In genomic region chr12:59173696-59174095, GRCh38 we compare ENCODE assay signal across 21 cellular contexts.
DNase-seq lines count a peak whose midpoint lies in the region; ATAC-seq, FAIRE-seq and TF ChIP-seq lines count a peak whose summit lies in the region.
"Had no signal": no experiment of that assay in that cellular context is flagged by ENCODE, and none has a peak within 500 bp of the region (broad histone marks: within the 10 kb centered on the region; RNA-seq: fewer than 3 reads in every experiment).

No MANE protein-coding gene starts in this region.

- TF ChIP-seq CTCF in D721Med (IDR thresholded peaks at IDR 0.05; ENCODE audit: insufficient read depth, missing control alignments) = peak; percentile 8
- TF ChIP-seq CTCF in IMR-90 (conservative IDR thresholded peaks at IDR 0.05; ENCODE audit: low read depth, low read length) = 0 out of 2 replicates have a peak, but pooled peaks have one; percentile 8
- TF ChIP-seq CTCF in endodermal cell (conservative IDR thresholded peaks at IDR 0.05) = peak; percentile 74
- peak; percentile 32 for TF ChIP-seq CTCF in neural progenitor cell (IDR thresholded peaks at IDR 0.05)

- peaks cover 4% of the 10 kb centered on the region for H3K4me1 Mint-ChIP-seq in endodermal cell
- H3K4me1 Mint-ChIP-seq in neural progenitor cell = peaks cover 1% of the 10 kb centered on the region
- H3K4me1 Mint-ChIP-seq: activated CD8-positive, alpha-beta memory T cell treated with anti-CD3 and anti-CD28 coated beads, Interleukin-2, amount 10 ng/mL, durations not matched to agents 7 days and 5 days; stimulated activated memory B cell treated with anti-CD40 and anti-IgM and Interleukin-4, amounts not matched to agents 10 μg/mL and 1 μg/mL and 100 μg/mL, for 72 hours had no signal

- intact Hi-C loops in IMR-90 (cut with micrococcal nuclease) = no loop called here

- H3K9me1 ChIP-seq in IMR-90 (ENCODE audit: insufficient read depth, low read length) = no peaks in the 10 kb centered on the region

- H3K9me3 ChIP-seq in IMR-90 (ENCODE audit: control insufficient read depth, insufficient read depth, low read length) (no peaks in the 10 kb centered on the region), endodermal cell (ENCODE audit: control insufficient read depth, low read length) (peaks cover 20% of the 10 kb centered on the region), neural progenitor cell (ENCODE audit: low read depth) (no peaks in the 10 kb centered on the region), SJCRH30 (replicated peaks) (no peaks in the 10 kb centered on the region)
- H3K9me3 ChIP-seq: ascending aorta, pancreas, tibial artery had no signal

- no peak overlapping the region for H3K23ac ChIP-seq in IMR-90 (ENCODE audit: low read depth, low read length)

- DNase-seq in D721Med (ENCODE audit: insufficient read length, low spot score) (no peak), IMR-90 (peak; percentile 8), endodermal cell (no peak), neural progenitor cell (ENCODE audit: low spot score) (no peak), SJCRH30 (no peak), erythroblast (lab: John Stamatoyannopoulos, UW) (no peak)
- no peak for DNase-seq in activated effector memory CD4-positive, alpha-beta T cell treated with anti-CD3 and anti-CD28 coated beads, Interleukin-2, amount 50 U/mL, for 16 hours
- DNase-seq: activated CD8-positive, alpha-beta memory T cell treated with anti-CD3 and anti-CD28 coated beads, Interleukin-2, amount 10 ng/mL, durations not matched to agents 7 days and 5 days; CD4-positive, alpha-beta T cell; hippocampal formation; left lung; NCI-H1092; pancreas; tibial artery had no signal

- no peaks in the 10 kb centered on the region for H3K79me2 ChIP-seq in neural progenitor cell (ENCODE audit: low read depth)

- H2BK20ac ChIP-seq in IMR-90 (ENCODE audit: low read depth, low read length) = no peak overlapping the region

- H3K18ac ChIP-seq in IMR-90 (ENCODE audit: low read depth, low read length) = no peak overlapping the region

- dilution Hi-C loops in IMR-90 (cut with HindIII; ENCODE audit: low sequenced_read_pairs, unreplicated experiment) = no loop called here

- H3F3A ChIP-seq in neural progenitor cell (ENCODE audit: low read depth) = no peaks in the 10 kb centered on the region

- H3K27ac ChIP-seq in IMR-90 (ENCODE audit: insufficient read depth, low read length) (no peak overlapping the region), endodermal cell (ENCODE audit: low read depth, low read length) (no peak overlapping the region), neural progenitor cell (no peak overlapping the region), SJCRH30 (no peak overlapping the region)
- H3K27ac ChIP-seq: ascending aorta, HL-60, left lung, pancreas, tibial artery had no signal

- no peak overlapping the region for H3K27ac Mint-ChIP-seq in endodermal cell
- no peak overlapping the region for H3K27ac Mint-ChIP-seq in neural progenitor cell
- H3K27ac Mint-ChIP-seq: activated CD8-positive, alpha-beta memory T cell treated with anti-CD3 and anti-CD28 coated beads, Interleukin-2, amount 10 ng/mL, durations not matched to agents 7 days and 5 days; CD4-positive, alpha-beta T cell; stimulated activated memory B cell treated with anti-CD40 and anti-IgM and Interleukin-4, amounts not matched to agents 10 μg/mL and 1 μg/mL and 100 μg/mL, for 72 hours; T-helper 1 cell treated with Interleukin-12 subunit alpha and Interleukin-12 subunit beta and Interleukin-4 antibody, amounts not matched to agents 30 μg/mL and 1 μg/mL, for 36 hours had no signal

- H3K36me3 Mint-ChIP-seq in endodermal cell (ENCODE audit: low read depth) (peaks cover 9% of the 10 kb centered on the region), neural progenitor cell (no peaks in the 10 kb centered on the region)
- H3K36me3 Mint-ChIP-seq: activated CD8-positive, alpha-beta memory T cell treated with anti-CD3 and anti-CD28 coated beads, Interleukin-2, amount 10 ng/mL, durations not matched to agents 7 days and 5 days; stimulated activated memory B cell treated with anti-CD40 and anti-IgM and Interleukin-4, amounts not matched to agents 10 μg/mL and 1 μg/mL and 100 μg/mL, for 72 hours had no signal

- H4K5ac ChIP-seq in IMR-90 (ENCODE audit: low read depth, low read length) = no peak overlapping the region

- no peak for ATAC-seq in IMR-90 (ENCODE audit: low read depth)
- ATAC-seq: activated CD8-positive, alpha-beta memory T cell treated with anti-CD3 and anti-CD28 coated beads, Interleukin-2, amount 10 ng/mL, durations not matched to agents 7 days and 5 days; esophagus mucosa; K562; left lung; pancreas; Right ventricle myocardium inferior; stimulated activated memory B cell treated with anti-CD40 and anti-IgM and Interleukin-4, amounts not matched to agents 10 μg/mL and 1 μg/mL and 100 μg/mL, for 72 hours had no signal

- H3K27me3 ChIP-seq in IMR-90 (ENCODE audit: control insufficient read depth, insufficient read depth, low read length) (no peaks in the 10 kb centered on the region), endodermal cell (ENCODE audit: control insufficient read depth, insufficient read depth, low read length, poor library complexity, severe bottlenecking) (no peaks in the 10 kb centered on the region), neural progenitor cell (no peaks in the 10 kb centered on the region), SJCRH30 (no peaks in the 10 kb centered on the region)
- H3K27me3 ChIP-seq: ascending aorta, left lung, pancreas, tibial artery had no signal

- H3K56ac ChIP-seq in IMR-90 (ENCODE audit: extremely low read depth, insufficient read depth, low read length) = no peak overlapping the region

- in situ Hi-C loops in IMR-90 (cut with MboI; ENCODE audit: low sequenced_read_pairs) = no loop called here

- H3K4me3 ChIP-seq in IMR-90 (ENCODE audit: insufficient read depth, low read depth, low read length) = no peak overlapping the region
- no peak overlapping the region for H3K4me3 ChIP-seq in endodermal cell (ENCODE audit: low read length)
- no peak overlapping the region for H3K4me3 ChIP-seq in neural progenitor cell
- no peak overlapping the region for H3K4me3 ChIP-seq in SJCRH30
- H3K4me3 ChIP-seq: ascending aorta, K562, left lung, pancreas, tibial artery had no signal

- no peaks in the 10 kb centered on the region for H3K79me1 ChIP-seq in IMR-90 (ENCODE audit: low read depth in 1 of 2, low read length in 2 of 2)

- H3K4ac ChIP-seq in IMR-90 (ENCODE audit: low read depth, low read length) = no peak overlapping the region

- no peak for TF ChIP-seq RAD21 in IMR-90 (IDR thresholded peaks at IDR 0.05; ENCODE audit: low read length)

- POLR2A ChIA-PET in IMR-90 (lab: Charles Lee; ENCODE audit: unreplicated experiment) = no interaction called here

- H2BK5ac ChIP-seq in IMR-90 (ENCODE audit: low read depth, low read length, poor library complexity, severe bottlenecking) = no peak overlapping the region

- H3K4me1 ChIP-seq in IMR-90 (ENCODE audit: control insufficient read depth, insufficient read depth, low read length) (no peaks in the 10 kb centered on the region), endodermal cell (ENCODE audit: control insufficient read depth, insufficient read depth, low read length) (peaks cover 2% of the 10 kb centered on the region), neural progenitor cell (peaks cover 2% of the 10 kb centered on the region), SJCRH30 (no peaks in the 10 kb centered on the region)
- H3K4me1 ChIP-seq: ascending aorta, left lung, pancreas, tibial artery had no signal

- no peak overlapping the region for H2AFZ ChIP-seq in IMR-90 (replicated peaks; ENCODE audit: low read length, poor library complexity)
- H2AFZ ChIP-seq in neural progenitor cell (replicated peaks) = no peak overlapping the region

- BruUV-seq in IMR-90 (replicated peaks; lab: Mats Ljungman, UMichigan) = no TSS peak

- no peak overlapping the region for H4K8ac ChIP-seq in IMR-90 (ENCODE audit: low read depth in 2 of 2, low read length in 2 of 2)

- H3K36me3 ChIP-seq in IMR-90 (ENCODE audit: control insufficient read depth, insufficient read depth, low read length) = no peaks in the 10 kb centered on the region
- H3K36me3 ChIP-seq in endodermal cell (ENCODE audit: control insufficient read depth, insufficient read depth, low read length) = no peaks in the 10 kb centered on the region
- no peaks in the 10 kb centered on the region for H3K36me3 ChIP-seq in neural progenitor cell
- no peaks in the 10 kb centered on the region for H3K36me3 ChIP-seq in SJCRH30
- H3K36me3 ChIP-seq: ascending aorta, left lung, pancreas, tibial artery had no signal

- H3K4me2 ChIP-seq in IMR-90 (ENCODE audit: low read depth, low read length) (no peak overlapping the region), neural progenitor cell (no peak overlapping the region)

- TF ChIP-seq POLR2A in IMR-90 (IDR thresholded peaks at IDR 0.05; ENCODE audit: low read depth, low read length) = no peak
- no peak for TF ChIP-seq POLR2A in erythroblast (IDR thresholded peaks at IDR 0.05; ENCODE audit: low read length)

- no CpG with 5 or more reads among the region's 4 CpGs for WGBS in IMR-90 (ENCODE audit: extremely low coverage in 2 of 2, insufficient read length in 1 of 2), 2 experiments
- 87 to 91% methylated on average over 3 to 4 of the region's 4 CpGs for WGBS in endodermal cell (ENCODE audit: insufficient coverage in 1 of 2, insufficient read length in 1 of 2), 2 experiments

- no peak overlapping the region for H2BK120ac ChIP-seq in IMR-90 (ENCODE audit: low read depth, low read length)

- peaks cover 20% of the 10 kb centered on the region for H3K9me3 Mint-ChIP-seq in endodermal cell
- peaks cover 4% of the 10 kb centered on the region for H3K9me3 Mint-ChIP-seq in neural progenitor cell
- H3K9me3 Mint-ChIP-seq: T-helper 1 cell treated with Interleukin-12 subunit alpha and Interleukin-12 subunit beta and Interleukin-4 antibody, amounts not matched to agents 30 μg/mL and 1 μg/mL, for 36 hours had no signal

- no peak overlapping the region for H2BK15ac ChIP-seq in IMR-90 (ENCODE audit: low read depth, low read length)

- H4K91ac ChIP-seq in IMR-90 (ENCODE audit: insufficient read depth, low read depth, low read length) = no peak overlapping the region

- CTCF ChIA-PET in IMR-90 (lab: Yijun Ruan, JAX) = interaction anchor here (0.6 kb wide), 1 partner anchor 926 kb away, joined by 5 read pairs; no protein-coding TSS in a partner anchor

- H2AK5ac ChIP-seq in IMR-90 (ENCODE audit: low read depth, low read length) = no peak overlapping the region

- H2AK9ac ChIP-seq in IMR-90 (replicated peaks; ENCODE audit: low read depth, low read length, poor library complexity) = no peak overlapping the region

- no peak for FAIRE-seq in D721Med (lab: Jason Lieb, UNC)
- FAIRE-seq: K562, pancreas had no signal

- no peaks in the 10 kb centered on the region for H3K27me3 Mint-ChIP-seq in endodermal cell (ENCODE audit: insufficient read depth)
- no peaks in the 10 kb centered on the region for H3K27me3 Mint-ChIP-seq in neural progenitor cell (ENCODE audit: insufficient read depth, low read depth)
- H3K27me3 Mint-ChIP-seq: activated CD8-positive, alpha-beta memory T cell treated with anti-CD3 and anti-CD28 coated beads, Interleukin-2, amount 10 ng/mL, durations not matched to agents 7 days and 5 days; CD4-positive, alpha-beta T cell; stimulated activated memory B cell treated with anti-CD40 and anti-IgM and Interleukin-4, amounts not matched to agents 10 μg/mL and 1 μg/mL and 100 μg/mL, for 72 hours had no signal

- H3K9ac ChIP-seq in IMR-90 (ENCODE audit: low read depth, low read length) (no peak overlapping the region), endodermal cell (ENCODE audit: extremely low read depth, low read length, poor library complexity, severe bottlenecking) (no peak overlapping the region), neural progenitor cell (no peak overlapping the region)

- no peak overlapping the region for H3K14ac ChIP-seq in IMR-90 (replicated peaks; ENCODE audit: low read depth, low read length)

- no peaks in the 10 kb centered on the region for H4K20me1 ChIP-seq in IMR-90 (ENCODE audit: insufficient read depth, low read length)
- no peaks in the 10 kb centered on the region for H4K20me1 ChIP-seq in neural progenitor cell (ENCODE audit: low read depth)

- H3K4me3 Mint-ChIP-seq in endodermal cell = no peak overlapping the region
- H3K4me3 Mint-ChIP-seq in neural progenitor cell = no peak overlapping the region
- H3K4me3 Mint-ChIP-seq: activated CD8-positive, alpha-beta memory T cell treated with anti-CD3 and anti-CD28 coated beads, Interleukin-2, amount 10 ng/mL, durations not matched to agents 7 days and 5 days; CD4-positive, alpha-beta T cell; stimulated activated memory B cell treated with anti-CD40 and anti-IgM and Interleukin-4, amounts not matched to agents 10 μg/mL and 1 μg/mL and 100 μg/mL, for 72 hours; T-helper 1 cell treated with Interleukin-12 subunit alpha and Interleukin-12 subunit beta and Interleukin-4 antibody, amounts not matched to agents 30 μg/mL and 1 μg/mL, for 36 hours had no signal

Comparison
In these comparisons a context has a peak if more than half of its experiments do, and no peak if none do; other contexts are left out.
1. CTCF ChIP-seq: peak in every context shown above with its lines; median percentile 74 in endodermal cell; 32 in neural progenitor cell; 8 in D721Med; 8 in IMR-90.